In the genomic region with DNA sequence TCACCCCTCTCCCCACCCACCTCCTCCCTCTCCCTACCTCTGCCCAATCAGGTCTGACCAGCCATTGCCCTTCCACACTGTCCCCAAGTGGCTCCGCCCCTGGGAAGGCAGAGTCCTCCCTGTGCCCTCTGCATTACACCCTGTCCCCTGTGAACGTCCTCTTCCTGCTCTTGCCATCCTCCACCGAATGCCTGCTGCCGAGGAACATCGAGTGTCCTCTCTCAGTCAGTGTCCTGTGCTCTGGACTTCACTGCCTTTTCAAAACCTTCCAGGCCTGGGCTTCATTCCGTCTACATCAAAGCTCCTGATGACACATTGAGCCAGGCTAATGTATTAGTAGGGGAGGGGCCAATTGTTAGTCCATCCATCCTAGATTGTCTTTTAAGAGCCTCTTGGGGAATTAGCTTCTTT, we compare ENCODE assay signal across 10 cellular contexts. TPM values are rescaled to one million over a fixed set of nuclear protein-coding genes. Genes with fewer than 3 reads are reported as not detected.
A peak's percentile ranks its signal among the peaks of the same experiment; 100 is the strongest.
DNase-seq lines count a peak whose midpoint lies in the region; ATAC-seq and TF ChIP-seq lines count a peak whose summit lies in the region.
"Had no signal": no experiment of that assay in that cellular context is flagged by ENCODE, and none has a peak within 500 bp of the region (broad histone marks: within the 10 kb centered on the region; RNA-seq: fewer than 3 reads in every experiment).

No MANE protein-coding gene starts in this region.

- no peak overlapping the region for H3K27ac ChIP-seq in substantia nigra (ENCODE audit: low read depth, low read length, poor library complexity, severe bottlenecking)

- H3K4me3 ChIP-seq in BE2C (ENCODE audit: low read depth, low read length) = peak overlapping the region; percentile 40

- peaks cover 8 to 24% of the 10 kb centered on the region in 2 donors for H3K27me3 Mint-ChIP-seq in natural killer cell treated with Interleukin-12 subunit alpha and Interleukin-12 subunit beta and Interleukin-15 and Interleukin-18, amount 100 ng/mL, for 72 hours
- peaks cover 59% of the 10 kb centered on the region for H3K27me3 Mint-ChIP-seq in stimulated activated naive CD8-positive, alpha-beta T cell treated with anti-CD3 and anti-CD28 coated beads, Interleukin-15, amount 100 ng/mL, for 72 hours

- peaks cover 4% of the 10 kb centered on the region; the same call in 1 of the 2 replicates for H3K4me1 ChIP-seq in BE2C

- H3K4me3 Mint-ChIP-seq in natural killer cell treated with Interleukin-12 subunit alpha and Interleukin-12 subunit beta and Interleukin-15 and Interleukin-18, amount 100 ng/mL, for 72 hours = no peak overlapping the region
- H3K4me3 Mint-ChIP-seq in stimulated activated naive CD8-positive, alpha-beta T cell treated with anti-CD3 and anti-CD28 coated beads, Interleukin-15, amount 100 ng/mL, for 72 hours = no peak overlapping the region
- H3K4me3 Mint-ChIP-seq: activated CD4-positive, alpha-beta memory T cell treated with anti-CD3 and anti-CD28 coated beads for 36 hours had no signal

- no peaks in the 10 kb centered on the region for H3K27me3 ChIP-seq in BE2C

- H3K4me1 Mint-ChIP-seq in natural killer cell treated with Interleukin-12 subunit alpha and Interleukin-12 subunit beta and Interleukin-15 and Interleukin-18, amount 100 ng/mL, for 72 hours (ENCODE audit: low read depth in 2 of 2) = peaks cover 0 to 4% of the 10 kb centered on the region in 2 donors
- H3K4me1 Mint-ChIP-seq in stimulated activated naive CD8-positive, alpha-beta T cell treated with anti-CD3 and anti-CD28 coated beads, Interleukin-15, amount 100 ng/mL, for 72 hours = peaks cover 14% of the 10 kb centered on the region

- ATAC-seq in SK-N-SH treated with all-trans-retinoic acid at 6 μM for 48 hours (peak; percentile 88), GM19023 (IDR thresholded peaks at IDR 0.05; ENCODE audit: unreplicated experiment) (no peak)
- ATAC-seq in natural killer cell treated with Interleukin-12 subunit alpha and Interleukin-12 subunit beta and Interleukin-15 and Interleukin-18, amount 100 ng/mL, for 72 hours = no peak
- ATAC-seq in stimulated activated naive CD8-positive, alpha-beta T cell treated with anti-CD3 and anti-CD28 coated beads, Interleukin-15, amount 100 ng/mL, for 72 hours = no peak

- H3K9me3 Mint-ChIP-seq in natural killer cell treated with Interleukin-12 subunit alpha and Interleukin-12 subunit beta and Interleukin-15 and Interleukin-18, amount 100 ng/mL, for 72 hours = no peaks in the 10 kb centered on the region
- H3K9me3 Mint-ChIP-seq in stimulated activated naive CD8-positive, alpha-beta T cell treated with anti-CD3 and anti-CD28 coated beads, Interleukin-15, amount 100 ng/mL, for 72 hours = no peaks in the 10 kb centered on the region
- H3K9me3 Mint-ChIP-seq: activated CD4-positive, alpha-beta memory T cell treated with anti-CD3 and anti-CD28 coated beads for 36 hours had no signal

- H3K36me3 Mint-ChIP-seq in natural killer cell treated with Interleukin-12 subunit alpha and Interleukin-12 subunit beta and Interleukin-15 and Interleukin-18, amount 100 ng/mL, for 72 hours = no peaks in the 10 kb centered on the region
- H3K36me3 Mint-ChIP-seq: activated CD4-positive, alpha-beta memory T cell treated with anti-CD3 and anti-CD28 coated beads for 36 hours had no signal

- no peaks in the 10 kb centered on the region for H3K36me3 ChIP-seq in BE2C

- DNase-seq in BE2C (peak; percentile 59), HuH-7 (ENCODE audit: low spot score) (peak; percentile 50), iPS-NIHi11 (ENCODE audit: low spot score) (peak; percentile 82), substantia nigra (lab: John Stamatoyannopoulos, UW) (no peak)
- DNase-seq in natural killer cell treated with Interleukin-12 subunit alpha and Interleukin-12 subunit beta and Interleukin-15 and Interleukin-18, amount 100 ng/mL, for 72 hours (ENCODE audit: low spot score) = no peak
- DNase-seq in stimulated activated naive CD8-positive, alpha-beta T cell treated with anti-CD3 and anti-CD28 coated beads, Interleukin-15, amount 100 ng/mL, for 72 hours = no peak
- DNase-seq: activated CD4-positive, alpha-beta memory T cell treated with anti-CD3 and anti-CD28 coated beads for 36 hours had no signal

- no peak overlapping the region for H3K27ac Mint-ChIP-seq in natural killer cell treated with Interleukin-12 subunit alpha and Interleukin-12 subunit beta and Interleukin-15 and Interleukin-18, amount 100 ng/mL, for 72 hours
- H3K27ac Mint-ChIP-seq in stimulated activated naive CD8-positive, alpha-beta T cell treated with anti-CD3 and anti-CD28 coated beads, Interleukin-15, amount 100 ng/mL, for 72 hours = no peak overlapping the region
- H3K27ac Mint-ChIP-seq: activated CD4-positive, alpha-beta memory T cell treated with anti-CD3 and anti-CD28 coated beads for 36 hours had no signal

- no peak for TF ChIP-seq CTCF in BE2C (IDR thresholded peaks at IDR 0.05; ENCODE audit: low read depth, low read length)

- no peaks in the 10 kb centered on the region for H3K9me3 ChIP-seq in BE2C

TF ChIP-seq in SK-N-SH treated with all-trans-retinoic acid at 6 μM for 48 hours, 23 proteins besides CTCF, POLR2A, EP300 and RAD21:
- TF ChIP-seq SNAI2 (CRISPR knock-in tag; IDR thresholded peaks at IDR 0.05) = no peak
- no peak for TF ChIP-seq ZNF70 (CRISPR knock-in tag; IDR thresholded peaks at IDR 0.05)
- no peak for TF ChIP-seq ZFP30 (CRISPR knock-in tag; IDR thresholded peaks at IDR 0.05)

RNA-seq across cellular contexts. Expression of a gene that starts 3.3 kb away (rescaled TPM):
- polyA plus RNA-seq in BE2C (2012; ENCODE audit: insufficient read depth, insufficient read length, low read depth) = not detected
- total RNA-seq in natural killer cell treated with Interleukin-12 subunit alpha and Interleukin-12 subunit beta and Interleukin-15 and Interleukin-18, amount 100 ng/mL, for 72 hours = under 1 TPM in 1 of 2 donors, not detected in 1; 0.19 TPM
- total RNA-seq: endothelial cell of umbilical vein had no signal

RNA-seq across cellular contexts. Expression of a gene that starts 36.7 kb away (rescaled TPM):
- polyA plus RNA-seq in BE2C (2012; ENCODE audit: insufficient read depth, insufficient read length, low read depth) = 1,444 TPM
- 1,000 to 10,000 TPM in 1 of 2 donors, 100 to 1,000 TPM in 1; 874 to 1,112 TPM for total RNA-seq in natural killer cell treated with Interleukin-12 subunit alpha and Interleukin-12 subunit beta and Interleukin-15 and Interleukin-18, amount 100 ng/mL, for 72 hours

Comparison
In these comparisons a context has a peak if more than half of its experiments do, and no peak if none do; other contexts are left out.
1. DNase-seq: peak in BE2C (single experiment), HuH-7 (single experiment) and iPS-NIHi11 (single experiment); none in natural killer cell treated with Interleukin-12 subunit alpha and Interleukin-12 subunit beta and Interleukin-15 and Interleukin-18, amount 100 ng/mL, for 72 hours (single experiment), substantia nigra (0 of 49) and stimulated activated naive CD8-positive, alpha-beta T cell treated with anti-CD3 and anti-CD28 coated beads, Interleukin-15, amount 100 ng/mL, for 72 hours (0 of 2).